ENCODE assay signal across 1 cellular context in genomic region chr6:13688692-13689196, GRCh38.
TF ChIP-seq lines count a peak whose summit lies in the region.

No MANE protein-coding gene starts in this region.

TF ChIP-seq in IMR-90, 13 proteins besides CTCF, POLR2A, EP300 and RAD21:
- no peak for TF ChIP-seq USF2 (IDR thresholded peaks at IDR 0.05; ENCODE audit: low read depth, low read length)
- no peak for TF ChIP-seq BHLHE40 (IDR thresholded peaks at IDR 0.05; ENCODE audit: low read depth, low read length)
- TF ChIP-seq MXI1 (IDR thresholded peaks at IDR 0.05; ENCODE audit: borderline replicate concordance, low read depth, low read length) = no peak
- no peak for TF ChIP-seq CHD1 (IDR thresholded peaks at IDR 0.05; ENCODE audit: low read depth, low read length)
- no peak for TF ChIP-seq CEBPB (IDR thresholded peaks at IDR 0.05; ENCODE audit: low read depth, low read length)
- TF ChIP-seq MAZ (IDR thresholded peaks at IDR 0.05; ENCODE audit: borderline replicate concordance, low read depth, low read length) = no peak
- no peak for TF ChIP-seq RCOR1 (IDR thresholded peaks at IDR 0.05; ENCODE audit: insufficient replicate concordance, low read length)
- TF ChIP-seq RFX5 (IDR thresholded peaks at IDR 0.05; ENCODE audit: low read depth, low read length) = no peak
